Comparison of ENCODE assay signal across 1 cellular context in genomic region chr2:61288070-61288841, GRCh38.
A peak's percentile ranks its signal among the peaks of the same experiment; 100 is the strongest.
TF ChIP-seq lines count a peak whose summit lies in the region.

No MANE protein-coding gene starts in this region.

TF ChIP-seq in K562, 482 proteins besides CTCF, POLR2A, EP300 and RAD21 (continued from another document and continues in another):
- peak; percentile 88 for TF ChIP-seq EP400 (IDR thresholded peaks at IDR 0.05)
- peak; percentile 78 for TF ChIP-seq NEUROD1 (IDR thresholded peaks at IDR 0.05; ENCODE audit: borderline replicate concordance, low read depth, low read length, partially characterized antibody)
- no peak for TF ChIP-seq NONO (IDR thresholded peaks at IDR 0.05; ENCODE audit: low read depth in 2 of 2, low read length in 1 of 2)
- peak; percentile 53; the same call in 1 of the 2 replicates for TF ChIP-seq NFATC3 (IDR thresholded peaks at IDR 0.05)
- TF ChIP-seq ZNF584 (CRISPR knock-in tag; IDR thresholded peaks at IDR 0.05; ENCODE audit: low read depth), result peak; percentile 82; the same call in 1 of the 2 replicates
- peak; percentile 66; the same call in 1 of the 2 replicates for TF ChIP-seq ZNF197 (CRISPR knock-in tag; IDR thresholded peaks at IDR 0.05; ENCODE audit: low read depth)
- peak; percentile 98 for TF ChIP-seq ATF3 (IDR thresholded peaks at IDR 0.05)
- TF ChIP-seq ATF3 (CRISPR knock-in tag; conservative IDR thresholded peaks at IDR 0.05), result peak; percentile 54; the same call in 1 of the 2 replicates
- TF ChIP-seq C11orf30 (IDR thresholded peaks at IDR 0.05; ENCODE audit: low read depth), result no peak
- no peak for TF ChIP-seq ATF2 (CRISPR knock-in tag; IDR thresholded peaks at IDR 0.05)
- TF ChIP-seq NFE2L1 (tag; IDR thresholded peaks at IDR 0.05; ENCODE audit: borderline replicate concordance, low read depth), result no peak
- peak; percentile 33 to 93; a peak in 2 of 4 replicates for TF ChIP-seq ARNT (IDR thresholded peaks at IDR 0.05)
- TF ChIP-seq BCOR (IDR thresholded peaks at IDR 0.05), result peak; percentile 54; the same call in 1 of the 2 replicates
- no peak for TF ChIP-seq RBM22 (IDR thresholded peaks at IDR 0.05; ENCODE audit: low read depth, low read length, poor library complexity, severe bottlenecking)
- no peak for TF ChIP-seq CBX1 (IDR thresholded peaks at IDR 0.05; ENCODE audit: low read depth)
- TF ChIP-seq PHB2 (IDR thresholded peaks at IDR 0.05; ENCODE audit: low read depth), result no peak
- 0 out of 2 replicates have a peak, but pooled peaks have one; percentile 44 for TF ChIP-seq GTF2A2 (tag; IDR thresholded peaks at IDR 0.05)
- TF ChIP-seq TFAP4 (CRISPR knock-in tag; IDR thresholded peaks at IDR 0.05; ENCODE audit: borderline replicate concordance), result no peak
- TF ChIP-seq GATAD2B (IDR thresholded peaks at IDR 0.05; ENCODE audit: borderline replicate concordance), result 0 out of 2 replicates have a peak, but pooled peaks have one; percentile 41
- TF ChIP-seq MAZ (CRISPR knock-in tag; conservative IDR thresholded peaks at IDR 0.05 in 1 of 2, IDR thresholded peaks at IDR 0.05 in 1 of 2), result peak; percentile 36 to 47; a peak in 3 of 4 replicates
- TF ChIP-seq DMBX1 (CRISPR knock-in tag; IDR thresholded peaks at IDR 0.05; ENCODE audit: borderline replicate concordance), result peak; percentile 56; the same call in 1 of the 2 replicates
- 0 out of 2 replicates have a peak, but pooled peaks have one; percentile 51 for TF ChIP-seq ZNF561 (CRISPR knock-in tag; conservative IDR thresholded peaks at IDR 0.05)
- peak; percentile 44; the same call in 1 of the 2 replicates for TF ChIP-seq ZNF589 (CRISPR knock-in tag; IDR thresholded peaks at IDR 0.05; ENCODE audit: low read depth)
- TF ChIP-seq E2F4 (CRISPR knock-in tag; IDR thresholded peaks at IDR 0.05; ENCODE audit: low read depth), result no peak
- peak; percentile 64; the same call in 1 of the 2 replicates for TF ChIP-seq ZNF324 (CRISPR knock-in tag; IDR thresholded peaks at IDR 0.05)
- peak; percentile 77 for TF ChIP-seq ELF1 (tag; IDR thresholded peaks at IDR 0.05)
- peak; percentile 42; the same call in 1 of the 2 replicates for TF ChIP-seq BACH1 (tag; IDR thresholded peaks at IDR 0.05)
- no peak for TF ChIP-seq ZNF444 (CRISPR knock-in tag; IDR thresholded peaks at IDR 0.05)
- TF ChIP-seq ERF (CRISPR knock-in tag; IDR thresholded peaks at IDR 0.05), result 0 out of 2 replicates have a peak, but pooled peaks have one; percentile 22
- peak; percentile 94 for TF ChIP-seq TEAD4 (IDR thresholded peaks at IDR 0.05; ENCODE audit: low read length)
- no peak for TF ChIP-seq TEAD4 (CRISPR knock-in tag; IDR thresholded peaks at IDR 0.05; ENCODE audit: borderline replicate concordance)
- TF ChIP-seq PCBP2 (IDR thresholded peaks at IDR 0.05; ENCODE audit: low read depth, low read length, poor library complexity, severe bottlenecking), result no peak
- TF ChIP-seq RREB1 (CRISPR knock-in tag; IDR thresholded peaks at IDR 0.05), result 0 out of 2 replicates have a peak, but pooled peaks have one; percentile 52
- TF ChIP-seq HES1 (IDR thresholded peaks at IDR 0.05; ENCODE audit: low read depth), result peak; percentile 78
- peak; percentile 99 for TF ChIP-seq SMARCA4 (IDR thresholded peaks at IDR 0.05)
- TF ChIP-seq KLF6 (CRISPR knock-in tag; IDR thresholded peaks at IDR 0.05; ENCODE audit: borderline replicate concordance), result peak; percentile 70; the same call in 1 of the 2 replicates
- TF ChIP-seq CBFA2T3 (IDR thresholded peaks at IDR 0.05), result peak; percentile 88
- peak; percentile 85; the same call in 1 of the 2 replicates for TF ChIP-seq JUND (IDR thresholded peaks at IDR 0.05; ENCODE audit: borderline replicate concordance, low read depth, low read length)
- peak; percentile 86 for TF ChIP-seq JUND (tag; IDR thresholded peaks at IDR 0.05; ENCODE audit: borderline replicate concordance, low read depth, low read length)
- TF ChIP-seq CBFA2T2 (conservative IDR thresholded peaks at IDR 0.05), result no peak; the same call in 1 of the 2 replicates
- TF ChIP-seq ZNF668 (CRISPR knock-in tag; IDR thresholded peaks at IDR 0.05), result 0 out of 2 replicates have a peak, but pooled peaks have one; percentile 11
- peak; percentile 100 for TF ChIP-seq SOX6 (IDR thresholded peaks at IDR 0.05)
- TF ChIP-seq ZNF583 (CRISPR knock-in tag; IDR thresholded peaks at IDR 0.05), result 0 out of 2 replicates have a peak, but pooled peaks have one; percentile 35
- peak in 1 of 2 experiments; percentile 21; a peak in 1 of 4 replicates for TF ChIP-seq FOXK2 (conservative IDR thresholded peaks at IDR 0.05 in 1 of 2, IDR thresholded peaks at IDR 0.05 in 1 of 2; ENCODE audit: low read depth in 2 of 2)
- no peak for TF ChIP-seq HNRNPH1 (optimal IDR thresholded peaks at IDR 0.05; ENCODE audit: low read depth, low read length)
- 0 out of 2 replicates have a peak, but pooled peaks have one; percentile 34 for TF ChIP-seq ELK3 (CRISPR knock-in tag; IDR thresholded peaks at IDR 0.05)
- TF ChIP-seq GABPA (tag; conservative IDR thresholded peaks at IDR 0.05; ENCODE audit: low read depth), result peak; percentile 59
- TF ChIP-seq CBX3 (IDR thresholded peaks at IDR 0.05; ENCODE audit: borderline replicate concordance in 1 of 2, low read length in 2 of 2), result no peak
- TF ChIP-seq RBM34 (IDR thresholded peaks at IDR 0.05; ENCODE audit: borderline replicate concordance, insufficient read depth, low read length), result no peak
- peak; percentile 79; the same call in 1 of the 2 replicates for TF ChIP-seq PYGO2 (tag; IDR thresholded peaks at IDR 0.05)
- peak; percentile 78; the same call in 1 of the 2 replicates for TF ChIP-seq ZNF586 (CRISPR knock-in tag; conservative IDR thresholded peaks at IDR 0.05)
- TF ChIP-seq MAFK (IDR thresholded peaks at IDR 0.05; ENCODE audit: low read length), result no peak
- 0 out of 2 replicates have a peak, but pooled peaks have one; percentile 8 for TF ChIP-seq ZBTB12 (CRISPR knock-in tag; IDR thresholded peaks at IDR 0.05)
- 0 out of 2 replicates have a peak, but pooled peaks have one; percentile 25 for TF ChIP-seq ZNF239 (CRISPR knock-in tag; IDR thresholded peaks at IDR 0.05)
- TF ChIP-seq ZNF77 (CRISPR knock-in tag; IDR thresholded peaks at IDR 0.05), result no peak
- peak; percentile 84 to 91 for TF ChIP-seq TRIM24 (IDR thresholded peaks at IDR 0.05)
- TF ChIP-seq ZEB2 (IDR thresholded peaks at IDR 0.05), result peak; percentile 95
- peak; percentile 75 for TF ChIP-seq GATA2 (CRISPR knock-in tag; IDR thresholded peaks at IDR 0.05)
- peak; percentile 96 for TF ChIP-seq ATF4 (CRISPR knock-in tag; IDR thresholded peaks at IDR 0.05)
- TF ChIP-seq ZNF253 (CRISPR knock-in tag; conservative IDR thresholded peaks at IDR 0.05), result no peak
- TF ChIP-seq PML (IDR thresholded peaks at IDR 0.05; ENCODE audit: low read length), result peak; percentile 93
- peak; percentile 81 for TF ChIP-seq CXXC5 (CRISPR knock-in tag; IDR thresholded peaks at IDR 0.05)
